Comparison of ENCODE assay signal across 35 cellular contexts in the genomic region with DNA sequence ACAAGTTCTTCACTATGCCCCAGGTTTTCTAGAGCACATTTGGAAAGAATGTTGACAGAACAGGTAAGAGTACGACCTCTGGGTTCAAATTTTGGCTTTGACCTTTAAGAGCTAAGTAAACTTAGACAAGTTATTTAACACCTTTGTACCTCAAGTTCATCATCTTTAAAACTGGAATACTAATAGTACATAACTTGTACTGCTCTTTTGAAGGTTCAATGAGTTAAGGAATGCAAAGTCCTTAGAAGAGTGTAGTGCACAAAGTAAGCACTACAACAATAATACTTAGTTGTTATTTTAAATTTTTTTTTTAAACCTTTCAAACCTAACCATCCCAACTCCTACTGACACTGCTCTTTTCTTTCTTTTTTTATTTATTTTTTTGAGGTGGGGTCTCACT.
"Had no signal": no experiment of that assay in that cellular context is flagged by ENCODE, and none has a peak within 500 bp of the region (broad histone marks: within the 10 kb centered on the region; RNA-seq: fewer than 3 reads in every experiment).

No MANE protein-coding gene starts in this region.

- H3K9ac ChIP-seq: KMS-11 had no signal

- DNase-seq: Karpas-422, Kasumi-1, KBM-7, KG1, MG63, MM.1S, MV-4-11, NCI-H1048, NCI-H1092, NCI-H1092 treated with DMSO at 0.1 percent for 48 hours, NCI-H1105, NCI-H1105 treated with DMSO at 0.1 percent for 48 hours, NCI-H1417, NCI-H1417 treated with DMSO at 0.1 percent for 48 hours, NCI-H1436, NCI-H1436 treated with DMSO at 0.1 percent for 48 hours, NCI-H146, NCI-H1694, NCI-H1694 treated with DMSO at 0.1 percent for 48 hours, NCI-H187, NCI-H187 treated with DMSO at 0.1 percent for 48 hours, NCI-H1930, NCI-H2029, NCI-H2029 treated with DMSO at 0.1 percent for 48 hours, NCI-H2081, NCI-H2081 treated with DMSO at 0.1 percent for 48 hours, NCI-H2107, NCI-H2171, NCI-H2171 treated with DMSO at 0.1 percent for 48 hours, NCI-H2227 treated with DMSO at 0.1 percent for 48 hours, NCI-H226, NCI-H345, NCI-H446, NCI-H446 treated with DMSO at 0.1 percent for 48 hours had no signal

- H3K4me3 ChIP-seq: MG63 had no signal

- H3K27me3 ChIP-seq: MG63 had no signal

- H3K27ac ChIP-seq: KMS-11 had no signal

- H3K36me3 ChIP-seq: MG63 had no signal

- H3K4me2 ChIP-seq: KMS-11 had no signal

- H3K9me3 ChIP-seq: MG63 had no signal
